Comparison of ENCODE assay signal across 22 cellular contexts in genomic region chr11:95544095-95544795, GRCh38.
A peak's percentile ranks its signal among the peaks of the same experiment; 100 is the strongest.
DNase-seq lines count a peak whose midpoint lies in the region; ATAC-seq, FAIRE-seq and TF ChIP-seq lines count a peak whose summit lies in the region.
"Had no signal": no experiment of that assay in that cellular context is flagged by ENCODE, and none has a peak within 500 bp of the region (broad histone marks: within the 10 kb centered on the region; RNA-seq: fewer than 3 reads in every experiment).

No MANE protein-coding gene starts in this region.

- H3K4me3 Mint-ChIP-seq in naive thymus-derived CD4-positive, alpha-beta T cell, result no peak overlapping the region
- H3K4me3 Mint-ChIP-seq: activated naive CD8-positive, alpha-beta T cell; CD4-positive, alpha-beta T cell; naive B cell had no signal

- DNase-seq in activated CD4-positive, CD25-positive, alpha-beta regulatory T cell treated with anti-CD3 and anti-CD28 coated beads, Interleukin-2, amount 50 U/mL, for 72 hours, result no peak
- DNase-seq in NCI-H69 (lab: John Stamatoyannopoulos, UW) (peak; percentile 31), endothelial cell of umbilical vein (ENCODE audit: low read depth, low spot score) (no peak), mesenchymal stem cell (peak; percentile 50), DMS 273 treated with DMSO at 0.1 percent for 48 hours (lab: John Stamatoyannopoulos, UW) (no peak)
- no peak for DNase-seq in activated CD4-positive, alpha-beta T cell treated with anti-CD3 and anti-CD28 coated beads for 1 hour
- no peak for DNase-seq in naive thymus-derived CD4-positive, alpha-beta T cell
- DNase-seq: 8988T; activated CD4-positive, alpha-beta T cell treated with anti-CD3 and anti-CD28 coated beads for 48 hours; CD4-positive, alpha-beta T cell; central memory CD4-positive, alpha-beta T cell; effector CD8-positive, alpha-beta T cell; naive B cell; NCI-H2227 treated with DMSO at 0.1 percent for 48 hours; spleen; stimulated activated naive CD4-positive, alpha-beta T cell; upper lobe of left lung had no signal

- no peaks in the 10 kb centered on the region for H3K79me2 ChIP-seq in endothelial cell of umbilical vein (ENCODE audit: control insufficient read depth, insufficient read depth, low read length)
- H3K79me2 ChIP-seq: parathyroid adenoma had no signal

- H3K27ac ChIP-seq in endothelial cell of umbilical vein (ENCODE audit: insufficient read depth, low read depth, low read length) (no peak overlapping the region), mesenchymal stem cell (ENCODE audit: low read length, poor library complexity, severe bottlenecking) (no peak overlapping the region)
- H3K27ac ChIP-seq in naive thymus-derived CD4-positive, alpha-beta T cell (ENCODE audit: low read depth, low read length), result no peak overlapping the region
- H3K27ac ChIP-seq: parathyroid adenoma, SJCRH30, spleen, upper lobe of left lung had no signal

- H2AK5ac ChIP-seq in mesenchymal stem cell (ENCODE audit: low read length, severe bottlenecking), result no peak overlapping the region

- 94% methylated on average over 3 of the region's 3 CpGs for WGBS in mesenchymal stem cell

- no peak overlapping the region for H3K4me3 ChIP-seq in endothelial cell of umbilical vein (replicated peaks in 1 of 3; ENCODE audit: insufficient read depth in 1 of 3, low read depth in 1 of 3, low read length in 3 of 3)
- H3K4me3 ChIP-seq in mesenchymal stem cell (ENCODE audit: insufficient read depth in 1 of 2, low read depth in 1 of 2, low read length in 2 of 2), result no peak overlapping the region
- H3K4me3 ChIP-seq in naive thymus-derived CD4-positive, alpha-beta T cell (ENCODE audit: low read length), result no peak overlapping the region
- H3K4me3 ChIP-seq: lung, SJCRH30, spleen, upper lobe of left lung had no signal

- no peak overlapping the region for H3K14ac ChIP-seq in mesenchymal stem cell (ENCODE audit: low read length in 2 of 2)

- H2AFZ ChIP-seq in endothelial cell of umbilical vein (ENCODE audit: low read depth, low read length) (no peak overlapping the region), mesenchymal stem cell (ENCODE audit: low read depth, low read length) (no peak overlapping the region)
- H2AFZ ChIP-seq: parathyroid adenoma had no signal

- intact Hi-C loops in endothelial cell of umbilical vein (cut with micrococcal nuclease), result no loop called here
- intact Hi-C loops in naive thymus-derived CD4-positive, alpha-beta T cell (cut with micrococcal nuclease), result no loop called here

- no peak for FAIRE-seq in endothelial cell of umbilical vein (lab: Jason Lieb, UNC)

- no peaks in the 10 kb centered on the region for H3K27me3 Mint-ChIP-seq in naive thymus-derived CD4-positive, alpha-beta T cell
- H3K27me3 Mint-ChIP-seq: activated naive CD8-positive, alpha-beta T cell; CD4-positive, alpha-beta T cell had no signal

- dilution Hi-C loops in endothelial cell of umbilical vein (cut with MboI; ENCODE audit: extremely low pct_ligation_motif_present, low sequenced_read_pairs), result no loop called here

- CTCF ChIA-PET in endothelial cell of umbilical vein (lab: Charles Lee), result interaction anchor here (1.1 to 1.5 kb wide), 2 partner anchors 8 to 161 kb away, joined by 4 to 5 read pairs; no protein-coding TSS in a partner anchor
- CTCF ChIA-PET in naive thymus-derived CD4-positive, alpha-beta T cell (lab: Charles Lee), result interaction anchor here (0.7 to 0.9 kb wide), 2 partner anchors 161 to 241 kb away, joined by 3 to 5 read pairs; no protein-coding TSS in a partner anchor

- POLR2A ChIA-PET in endothelial cell of umbilical vein (lab: Charles Lee), result no interaction called here
- POLR2A ChIA-PET in naive thymus-derived CD4-positive, alpha-beta T cell (lab: Charles Lee), result no interaction called here

- no peak for TF ChIP-seq POLR2A in endothelial cell of umbilical vein (IDR thresholded peaks at IDR 0.05; ENCODE audit: low read depth, low read length)

- H4K20me1 ChIP-seq in endothelial cell of umbilical vein (replicated peaks; ENCODE audit: control insufficient read depth, extremely low read depth, insufficient read depth, low read length), result no peaks in the 10 kb centered on the region

- peak overlapping the region in 1 of 2 experiments; percentile 34 for H3K18ac ChIP-seq in mesenchymal stem cell (ENCODE audit: low read depth in 1 of 2, low read length in 2 of 2)

- H3K4me1 Mint-ChIP-seq in naive thymus-derived CD4-positive, alpha-beta T cell, result peaks cover 14 to 41% (median 37%) of the 10 kb centered on the region in 7 donors
- H3K4me1 Mint-ChIP-seq: naive B cell had no signal

- H2BK5ac ChIP-seq in mesenchymal stem cell (ENCODE audit: low read depth, low read length, poor library complexity, severe bottlenecking), result no peak overlapping the region

- BruUV-seq in endothelial cell of umbilical vein (replicated peaks; lab: Mats Ljungman, UMichigan), result no TSS peak

- H3K79me1 ChIP-seq in mesenchymal stem cell (replicated peaks; ENCODE audit: low read length, poor library complexity, severe bottlenecking), result no peaks in the 10 kb centered on the region

- no peaks in the 10 kb centered on the region for H3K4me1 ChIP-seq in endothelial cell of umbilical vein (ENCODE audit: control insufficient read depth, extremely low read depth, insufficient read depth, low read length)
- peaks cover 2% of the 10 kb centered on the region for H3K4me1 ChIP-seq in mesenchymal stem cell (ENCODE audit: control insufficient read depth, insufficient read depth, low read depth, low read length)
- H3K4me1 ChIP-seq in naive thymus-derived CD4-positive, alpha-beta T cell (ENCODE audit: control insufficient read depth in 2 of 2, insufficient read depth in 2 of 2, low read length in 2 of 2), result peaks cover 0 to 29% of the 10 kb centered on the region in 2 donors
- H3K4me1 ChIP-seq: parathyroid adenoma, SJCRH30, spleen, upper lobe of left lung had no signal

- H3K27ac Mint-ChIP-seq in naive thymus-derived CD4-positive, alpha-beta T cell, result no peak overlapping the region
- H3K27ac Mint-ChIP-seq: activated naive CD8-positive, alpha-beta T cell; CD4-positive, alpha-beta T cell; naive B cell had no signal

- H4K91ac ChIP-seq in mesenchymal stem cell (ENCODE audit: low read length), result peak overlapping the region; percentile 52

- no peak overlapping the region for H3K4ac ChIP-seq in mesenchymal stem cell (ENCODE audit: low read depth in 1 of 2, low read length in 2 of 2)

- TF ChIP-seq CTCF in endothelial cell of umbilical vein (IDR thresholded peaks at IDR 0.05; ENCODE audit: extremely low read depth in 1 of 2, insufficient read depth in 1 of 2, low read depth in 1 of 2, low read length in 2 of 2), result no peak

- H3K9me3 ChIP-seq in endothelial cell of umbilical vein (replicated peaks; ENCODE audit: control insufficient read depth, insufficient read depth, low read length), result no peaks in the 10 kb centered on the region
- no peaks in the 10 kb centered on the region for H3K9me3 ChIP-seq in mesenchymal stem cell (ENCODE audit: control insufficient read depth, low read length)
- H3K9me3 ChIP-seq in naive thymus-derived CD4-positive, alpha-beta T cell (ENCODE audit: control insufficient read depth in 2 of 3, low read length in 3 of 3), result no peaks in the 10 kb centered on the region
- H3K9me3 ChIP-seq: SJCRH30, spleen, upper lobe of left lung had no signal

- H3K9ac ChIP-seq in endothelial cell of umbilical vein (replicated peaks; ENCODE audit: extremely low read depth, insufficient read depth, low read length) (no peak overlapping the region), mesenchymal stem cell (ENCODE audit: low read length) (no peak overlapping the region)
- H3K9ac ChIP-seq: parathyroid adenoma had no signal

- H3K9me3 Mint-ChIP-seq in naive thymus-derived CD4-positive, alpha-beta T cell, result peaks cover 0 to 12% (median 0%) of the 10 kb centered on the region in 11 donors
- H3K9me3 Mint-ChIP-seq: CD4-positive, alpha-beta T cell had no signal

- H4K8ac ChIP-seq in mesenchymal stem cell (ENCODE audit: low read length), result no peak overlapping the region

- no peaks in the 10 kb centered on the region for H3K27me3 ChIP-seq in endothelial cell of umbilical vein (ENCODE audit: control insufficient read depth in 2 of 2, insufficient read depth in 2 of 2, low read length in 2 of 2)
- H3K27me3 ChIP-seq in mesenchymal stem cell (ENCODE audit: control insufficient read depth in 1 of 2, insufficient read depth in 1 of 2, low read length in 2 of 2), result peaks cover 0 to 8% of the 10 kb centered on the region in 2 experiments
- H3K27me3 ChIP-seq in naive thymus-derived CD4-positive, alpha-beta T cell (ENCODE audit: control insufficient read depth in 2 of 2, insufficient read depth in 2 of 2, low read length in 2 of 2), result no peaks in the 10 kb centered on the region
- H3K27me3 ChIP-seq: SJCRH30, spleen, upper lobe of left lung had no signal

- peak; percentile 97 for ATAC-seq in activated CD4-positive, CD25-positive, alpha-beta regulatory T cell treated with anti-CD3 and anti-CD28 coated beads, Interleukin-2, amount 50 U/mL, for 24 hours
- no peak for ATAC-seq in naive thymus-derived CD4-positive, alpha-beta T cell

- no peak overlapping the region for H3K4me2 ChIP-seq in endothelial cell of umbilical vein (ENCODE audit: insufficient read depth, low read length)
- no peak overlapping the region for H3K4me2 ChIP-seq in mesenchymal stem cell (ENCODE audit: low read length, poor library complexity, severe bottlenecking)

- H2BK15ac ChIP-seq in mesenchymal stem cell (ENCODE audit: low read depth, poor library complexity, severe bottlenecking), result no peak overlapping the region

- peak overlapping the region in 1 of 2 experiments; percentile 28 for H2BK12ac ChIP-seq in mesenchymal stem cell (ENCODE audit: low read length in 2 of 2)

- no peak overlapping the region for H2BK120ac ChIP-seq in mesenchymal stem cell (ENCODE audit: low read depth, low read length)

- peaks cover 0 to 10% (median 0%) of the 10 kb centered on the region in 5 donors for H3K36me3 Mint-ChIP-seq in naive thymus-derived CD4-positive, alpha-beta T cell
- H3K36me3 Mint-ChIP-seq: naive B cell had no signal

- no peaks in the 10 kb centered on the region for H3K9me1 ChIP-seq in endothelial cell of umbilical vein (replicated peaks; ENCODE audit: control insufficient read depth, extremely low read depth, insufficient read depth, low read length)

- no peaks in the 10 kb centered on the region for H3K36me3 ChIP-seq in endothelial cell of umbilical vein (ENCODE audit: control insufficient read depth in 2 of 2, extremely low read depth in 1 of 2, insufficient read depth in 2 of 2, low read length in 2 of 2)
- no peaks in the 10 kb centered on the region for H3K36me3 ChIP-seq in mesenchymal stem cell (ENCODE audit: control insufficient read depth in 1 of 2, insufficient read depth in 2 of 2, low read depth in 1 of 2, low read length in 2 of 2)
- no peaks in the 10 kb centered on the region for H3K36me3 ChIP-seq in naive thymus-derived CD4-positive, alpha-beta T cell (ENCODE audit: control insufficient read depth in 2 of 3, insufficient read depth in 3 of 3, low read length in 3 of 3)
- H3K36me3 ChIP-seq: SJCRH30, spleen, upper lobe of left lung had no signal

- no peak overlapping the region for H3K23ac ChIP-seq in mesenchymal stem cell (ENCODE audit: low read length in 2 of 2)

TF ChIP-seq in endothelial cell of umbilical vein, 7 proteins besides CTCF, POLR2A, EP300 and RAD21:
- TF ChIP-seq JUN (IDR thresholded peaks at IDR 0.05; ENCODE audit: borderline replicate concordance, insufficient read depth, insufficient read length, low read depth) (peak; percentile 46), POLR2AphosphoS5 (IDR thresholded peaks at IDR 0.05; ENCODE audit: insufficient read depth, low read depth, low read length) (no peak)

Comparison
In these comparisons a context has a peak if more than half of its experiments do, and no peak if none do; other contexts are left out.
1. DNase-seq: peak in NCI-H69 (single experiment) and mesenchymal stem cell (single experiment); none in activated CD4-positive, CD25-positive, alpha-beta regulatory T cell treated with anti-CD3 and anti-CD28 coated beads, Interleukin-2, amount 50 U/mL, for 72 hours (single experiment), endothelial cell of umbilical vein (single experiment), DMS 273 treated with DMSO at 0.1 percent for 48 hours (single experiment), activated CD4-positive, alpha-beta T cell treated with anti-CD3 and anti-CD28 coated beads for 1 hour (single experiment) and naive thymus-derived CD4-positive, alpha-beta T cell (0 of 9).